14 cellular contexts compared by ENCODE assay signal in genomic region chr5:175861337-175862130, GRCh38. TPM values are rescaled to one million over a fixed set of nuclear protein-coding genes. Genes with fewer than 3 reads are reported as not detected.
A peak's percentile ranks its signal among the peaks of the same experiment; 100 is the strongest.
DNase-seq lines count a peak whose midpoint lies in the region; ATAC-seq, FAIRE-seq and TF ChIP-seq lines count a peak whose summit lies in the region.
"Had no signal": no experiment of that assay in that cellular context is flagged by ENCODE, and none has a peak within 500 bp of the region (broad histone marks: within the 10 kb centered on the region; RNA-seq: fewer than 3 reads in every experiment).

No MANE protein-coding gene starts in this region.

- no peak for TF ChIP-seq CTCF in GM12878 (IDR thresholded peaks at IDR 0.05 in 2 of 3, conservative IDR thresholded peaks at IDR 0.05 in 1 of 3; ENCODE audit: control insufficient read depth in 2 of 3, extremely low read depth in 1 of 3, insufficient read depth in 1 of 3, low read depth in 3 of 3, low read length in 3 of 3)
- no peak for TF ChIP-seq CTCF in uterus (IDR thresholded peaks at IDR 0.05)

- H2AFZ ChIP-seq in GM12878 (ENCODE audit: control insufficient read depth, low read depth, low read length): no peak overlapping the region

- FAIRE-seq in GM12878 (lab: Jason Lieb, UNC): no peak

- DNase-seq in GM12878 (ENCODE audit: low read depth, low spot score) (no peak), uterus (no peak), inferior parietal cortex (ENCODE audit: extremely low spot score) (no peak), putamen (ENCODE audit: low spot score) (no peak)
- DNase-seq in activated T-cell treated with anti-CD3 and anti-CD28 coated beads, Interleukin-2, amount 50 U/mL, for 4 hours: no peak
- DNase-seq: DND-41; NCI-H2171; stimulated activated CD4-positive, alpha-beta T cell treated with anti-CD3 and anti-CD28 coated beads, Interleukin-15, amount 100 ng/mL, for 24 hours; SW 1271 had no signal

- no peaks in the 10 kb centered on the region for H4K20me1 ChIP-seq in GM12878 (ENCODE audit: control insufficient read depth, insufficient read depth)

- ATAC-seq in GM18858 (IDR thresholded peaks at IDR 0.05; ENCODE audit: unreplicated experiment): peak; percentile 76
- ATAC-seq in GM21723 (IDR thresholded peaks at IDR 0.05; ENCODE audit: unreplicated experiment): peak; percentile 62
- ATAC-seq in HG03439 (IDR thresholded peaks at IDR 0.05; ENCODE audit: unreplicated experiment): peak; percentile 77
- ATAC-seq in GM12878: peak; percentile 86
- ATAC-seq in activated T-cell treated with anti-CD3 and anti-CD28 coated beads, Interleukin-2, amount 50 U/mL, for 4 hours: no peak

- POLR2A ChIA-PET in GM12878 (lab: Charles Lee): no interaction called here

- H3K27ac ChIP-seq in GM12878 (ENCODE audit: control insufficient read depth, insufficient read depth) (no peak overlapping the region), uterus (no peak overlapping the region)

- H3K4me3 Mint-ChIP-seq in activated T-cell treated with anti-CD3 and anti-CD28 coated beads, Interleukin-2, amount 50 U/mL, for 4 hours: no peak overlapping the region
- H3K4me3 Mint-ChIP-seq: stimulated activated naive CD8-positive, alpha-beta T cell treated with anti-CD3 and anti-CD28 coated beads, Interleukin-15, Interleukin-2, amounts not matched to agents 100 ng/mL and 50 ng/mL, for 24 hours had no signal

- 43% methylated on average over 9 of the region's 9 CpGs for WGBS in GM12878 (ENCODE audit: insufficient coverage, insufficient replicate concordance, low lambda C conversion rate, missing lambda C conversion rate)

- TF ChIP-seq POLR2A in GM12878 (IDR thresholded peaks at IDR 0.05; ENCODE audit: low read depth, low read length): no peak
- no peak for TF ChIP-seq POLR2A in uterus (IDR thresholded peaks at IDR 0.05)

- intact Hi-C loops in GM12878 (cut with micrococcal nuclease; ENCODE audit: unreplicated experiment): no loop called here
- intact Hi-C loops in uterus (cut with DNase I; ENCODE audit: low total_unique reads): no loop called here

- H3K9me3 ChIP-seq in GM12878 (replicated peaks; ENCODE audit: control insufficient read depth, insufficient read depth, low read length): no peaks in the 10 kb centered on the region
- no peaks in the 10 kb centered on the region for H3K9me3 ChIP-seq in uterus

- H3K4me1 ChIP-seq in GM12878 (ENCODE audit: control insufficient read depth, insufficient read depth, low read length) (no peaks in the 10 kb centered on the region), uterus (no peaks in the 10 kb centered on the region)

- TF ChIP-seq RAD21 in GM12878 (IDR thresholded peaks at IDR 0.05; ENCODE audit: insufficient read depth, low read depth, low read length): no peak

- H3K36me3 Mint-ChIP-seq in activated T-cell treated with anti-CD3 and anti-CD28 coated beads, Interleukin-2, amount 50 U/mL, for 4 hours (ENCODE audit: insufficient read depth): no peaks in the 10 kb centered on the region

- H3K27me3 ChIP-seq in GM12878 (replicated peaks in 1 of 2; ENCODE audit: control insufficient read depth in 2 of 2, insufficient read depth in 2 of 2, low read length in 1 of 2) (no peaks in the 10 kb centered on the region), uterus (no peaks in the 10 kb centered on the region)

- no peak overlapping the region for H3K4me3 ChIP-seq in GM12878
- H3K4me3 ChIP-seq in uterus: no peak overlapping the region

- H3K4me1 Mint-ChIP-seq in activated T-cell treated with anti-CD3 and anti-CD28 coated beads, Interleukin-2, amount 50 U/mL, for 4 hours (ENCODE audit: low read depth): no peaks in the 10 kb centered on the region

- SMC1A ChIA-PET in GM12878 (lab: Charles Lee; ENCODE audit: uncharacterized antibody, unreplicated experiment): no interaction called here

- no peaks in the 10 kb centered on the region for H3K9me3 Mint-ChIP-seq in activated T-cell treated with anti-CD3 and anti-CD28 coated beads, Interleukin-2, amount 50 U/mL, for 4 hours
- H3K9me3 Mint-ChIP-seq: stimulated activated naive CD8-positive, alpha-beta T cell treated with anti-CD3 and anti-CD28 coated beads, Interleukin-15, Interleukin-2, amounts not matched to agents 100 ng/mL and 50 ng/mL, for 24 hours had no signal

- no peak overlapping the region for H3K4me2 ChIP-seq in GM12878 (ENCODE audit: control insufficient read depth, insufficient read depth)

- in situ Hi-C loops in GM12878 (cut with MboI): no loop called here

- H3K9ac ChIP-seq in GM12878 (ENCODE audit: control insufficient read depth, insufficient read depth, low read length): no peak overlapping the region

- CTCF ChIA-PET in GM12878 (lab: Yijun Ruan, JAX): no interaction called here

- H3K36me3 ChIP-seq in GM12878 (ENCODE audit: control insufficient read depth in 2 of 2, insufficient read depth in 2 of 2, low read length in 1 of 2) (no peaks in the 10 kb centered on the region), uterus (no peaks in the 10 kb centered on the region)

- H3K79me2 ChIP-seq in GM12878 (ENCODE audit: control insufficient read depth, insufficient read depth, low read length): no peaks in the 10 kb centered on the region

- RAD21 ChIA-PET in GM12878 (lab: Charles Lee; ENCODE audit: unreplicated experiment): no interaction called here

- peaks cover 3% of the 10 kb centered on the region for H3K27me3 Mint-ChIP-seq in activated T-cell treated with anti-CD3 and anti-CD28 coated beads, Interleukin-2, amount 50 U/mL, for 4 hours (ENCODE audit: low read depth)

- TF ChIP-seq EP300 in GM12878 (IDR thresholded peaks at IDR 0.05; ENCODE audit: borderline replicate concordance in 1 of 2, control insufficient read depth in 1 of 2, low read depth in 2 of 2, low read length in 2 of 2): no peak

- BruUV-seq in GM12878 (replicated peaks; lab: Mats Ljungman, UMichigan): no TSS peak

TF ChIP-seq in GM12878, 131 proteins besides CTCF, POLR2A, EP300 and RAD21 (continues in another document):
- TF ChIP-seq NKRF (conservative IDR thresholded peaks at IDR 0.05): no peak
- no peak for TF ChIP-seq POLR2AphosphoS2 (IDR thresholded peaks at IDR 0.05; ENCODE audit: low read depth, low read length)
- TF ChIP-seq PML (IDR thresholded peaks at IDR 0.05; ENCODE audit: low read length): no peak

RNA-seq across cellular contexts. Expression of gene CPLX2, which starts 9.8 kb away (rescaled TPM):
- not detected in 2 replicates for total RNA-seq in GM12878 (2013; cell fraction: nucleolus; rRNA removed)
- not detected in 2 replicates for total RNA-seq in GM12878 (2014; rRNA removed)
- not detected in 2 replicates for total RNA-seq in GM12878 (2014; rRNA removed; fragmentation: Illumina TruSeq; extraction: Trizol)
- 0.05 TPM in 2 replicates for total RNA-seq in GM12878 (2021)
- polyA plus RNA-seq in GM12878 (2011; ENCODE audit: low read depth): not detected
- polyA plus RNA-seq in GM12878 (2011; rRNA removed): not detected in 2 replicates
- not detected in 2 replicates for polyA plus RNA-seq in GM12878 (2011; cell fraction: cytosol; rRNA removed)
- not detected in 2 replicates for polyA plus RNA-seq in GM12878 (2011; cell fraction: nucleus; rRNA removed)
- polyA plus RNA-seq in GM12878 (2012): not detected in 2 replicates
- 0.01 TPM in 1 of 2 replicates, not detected in the other for polyA plus RNA-seq in GM12878 (2014; fragmentation: Illumina TruSeq; extraction: Trizol)
- not detected for polyA plus RNA-seq in GM12878 (2014; fragmentation: Nextera tagmentation; extraction: Ambion mirVana)
- 0.04 TPM in 1 of 2 replicates, not detected in the other for polyA plus RNA-seq in GM12878 (2014; rRNA removed)
- polyA plus RNA-seq in GM12878 (2016; fragmentation: Nextera tagmentation; extraction: Ambion mirVana): under 1 TPM in 1 of 2 experiments, not detected in 1; 0.23 TPM
- polyA minus RNA-seq in GM12878 (2011; rRNA and poly(A)+ RNA removed): not detected in 2 replicates
- not detected in 2 replicates for polyA minus RNA-seq in GM12878 (2011; cell fraction: cytosol; rRNA and poly(A)+ RNA removed)
- not detected in 2 replicates for polyA minus RNA-seq in GM12878 (2011; cell fraction: nucleus; rRNA and poly(A)+ RNA removed)
- under 1 TPM in 1 of 4 donors, not detected in 3; 0.21 TPM for total RNA-seq in uterus
- under 1 TPM in 1 of 3 donors, not detected in 2; 0.05 TPM for total RNA-seq in activated T-cell treated with anti-CD3 and anti-CD28 coated beads, Interleukin-2, amount 50 U/mL, for 4 hours
- total RNA-seq: epithelial cell of proximal tubule had no signal

Comparison
In these comparisons a context has a peak if more than half of its experiments do, and no peak if none do; other contexts are left out.
1. ATAC-seq: peak in GM18858 (single experiment), GM21723 (single experiment), HG03439 (single experiment) and GM12878 (single experiment); none in activated T-cell treated with anti-CD3 and anti-CD28 coated beads, Interleukin-2, amount 50 U/mL, for 4 hours (0 of 2).